Comparison of ENCODE assay signal across 8 cellular contexts in the genomic region with DNA sequence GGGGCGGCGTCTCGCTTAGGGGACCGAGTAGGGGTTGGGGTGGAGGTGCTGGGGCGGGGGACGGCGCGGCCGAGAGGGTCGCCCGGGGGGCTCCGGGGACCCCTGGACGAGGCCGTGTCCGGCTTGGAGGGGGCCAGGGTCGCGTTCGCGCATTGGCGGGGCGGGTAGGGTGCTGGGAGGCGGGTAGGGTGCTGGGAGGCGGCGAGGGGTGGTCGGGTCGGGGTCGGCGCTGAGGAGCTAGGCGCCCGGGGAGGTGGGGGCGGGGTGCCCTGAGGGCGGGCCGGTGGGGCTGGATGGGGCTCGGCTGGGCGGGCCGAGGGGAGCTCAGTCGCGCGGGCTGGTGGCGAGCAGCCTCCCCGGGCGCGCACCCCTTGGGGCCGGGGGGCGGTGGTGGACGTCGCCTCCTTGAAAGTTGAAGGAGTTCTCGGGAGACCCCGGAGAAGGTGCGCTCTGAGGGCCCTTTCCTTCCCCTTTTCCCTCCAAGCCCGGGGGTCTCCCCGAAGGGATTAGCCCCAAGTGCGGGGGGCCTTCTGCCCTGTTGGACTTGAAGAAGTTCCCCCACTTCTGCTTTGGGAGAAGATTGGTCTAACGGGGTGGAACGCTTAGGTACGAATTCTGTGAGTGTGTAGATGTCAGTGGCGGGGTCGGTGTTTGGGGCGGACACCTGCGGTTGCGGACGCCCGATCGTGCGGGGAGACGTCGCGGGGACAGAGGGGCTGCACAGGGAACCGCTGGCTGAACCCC. TPM values are rescaled to one million over a fixed set of nuclear protein-coding genes. Genes with fewer than 3 reads are reported as not detected.
DNase-seq lines count a peak whose midpoint lies in the region; ATAC-seq and TF ChIP-seq lines count a peak whose summit lies in the region.

No MANE protein-coding gene starts in this region.

- no peaks in the 10 kb centered on the region for H3K9me2 ChIP-seq in Loucy (replicated peaks; ENCODE audit: low read depth, low read length)

- H3K79me2 ChIP-seq in Loucy (ENCODE audit: insufficient read depth, low read length): peaks cover 47% of the 10 kb centered on the region
- peaks cover 46% of the 10 kb centered on the region for H3K79me2 ChIP-seq in osteoblast (ENCODE audit: insufficient read depth, low read length)

- no peaks in the 10 kb centered on the region for H3K27me3 ChIP-seq in Loucy (ENCODE audit: insufficient read depth, low read length, poor library complexity, severe bottlenecking)
- no peaks in the 10 kb centered on the region for H3K27me3 ChIP-seq in osteoblast (ENCODE audit: insufficient read depth, low read length)

- no peaks in the 10 kb centered on the region for H3K36me3 ChIP-seq in Loucy (ENCODE audit: insufficient read depth, low read length)
- no peaks in the 10 kb centered on the region for H3K36me3 ChIP-seq in osteoblast (ENCODE audit: insufficient read depth, low read length)

- H2AFZ ChIP-seq in Loucy (ENCODE audit: low read length) (peak overlapping the region; percentile 99), osteoblast (ENCODE audit: low read length) (no peak overlapping the region)

- ATAC-seq in HG03565 (IDR thresholded peaks at IDR 0.05; ENCODE audit: unreplicated experiment): no peak
- no peak for ATAC-seq in GM21576 (IDR thresholded peaks at IDR 0.05; ENCODE audit: unreplicated experiment)

- H3K27ac ChIP-seq in osteoblast (ENCODE audit: low read depth, low read length): peak overlapping the region; percentile 72

- TF ChIP-seq CTCF in Loucy (conservative IDR thresholded peaks at IDR 0.05; ENCODE audit: low read length): no peak
- no peak for TF ChIP-seq CTCF in osteoblast (IDR thresholded peaks at IDR 0.05; ENCODE audit: extremely low read depth, low read depth, low read length)

- H3K4me3 ChIP-seq in GM08714 (ENCODE audit: low read length): peak overlapping the region; percentile 86
- H3K4me3 ChIP-seq in Loucy (ENCODE audit: low read length, poor library complexity, severe bottlenecking): peak overlapping the region; percentile 100
- H3K4me3 ChIP-seq in osteoblast (ENCODE audit: insufficient read depth, low read length): peak overlapping the region; percentile 82

- H3F3A ChIP-seq in Loucy (ENCODE audit: low read depth): no peaks in the 10 kb centered on the region; the same call in 1 of the 2 replicates

- peak; percentile 0 for DNase-seq in activated T-helper 1 cell treated with Interleukin-2 at 50 U/mL for 16 hours (ENCODE audit: low read depth)
- peak; percentile 25 for DNase-seq in glomerular visceral epithelial cell (ENCODE audit: extremely low spot score)
- peak; percentile 87 for DNase-seq in osteoblast (ENCODE audit: insufficient read length, low spot score, missing footprints)
- DNase-seq in NCI-H446 treated with DMSO at 0.1 percent for 48 hours (lab: John Stamatoyannopoulos, UW): no peak

- H3K9ac ChIP-seq in Loucy (ENCODE audit: low read depth, low read length, poor library complexity, severe bottlenecking): peak overlapping the region; percentile 94

- H3K4me2 ChIP-seq in Loucy (ENCODE audit: low read depth, low read length, poor library complexity, severe bottlenecking): peak overlapping the region; percentile 76
- peak overlapping the region; percentile 87 for H3K4me2 ChIP-seq in osteoblast (ENCODE audit: insufficient read depth, low read length)

- peaks cover 50% of the 10 kb centered on the region for H3K4me1 ChIP-seq in Loucy (ENCODE audit: insufficient read depth, low read length, poor library complexity, severe bottlenecking)
- H3K4me1 ChIP-seq in osteoblast (ENCODE audit: insufficient read depth, low read length): peaks cover 29% of the 10 kb centered on the region

- no peaks in the 10 kb centered on the region for H3K9me3 ChIP-seq in Loucy (ENCODE audit: insufficient read depth, low read depth, low read length)
- H3K9me3 ChIP-seq in osteoblast (ENCODE audit: low read depth, low read length): no peaks in the 10 kb centered on the region

- H4K20me1 ChIP-seq in Loucy (ENCODE audit: insufficient read depth, low read length, poor library complexity, severe bottlenecking) (peaks cover 40% of the 10 kb centered on the region), osteoblast (ENCODE audit: insufficient read depth, low read length) (peaks cover 12% of the 10 kb centered on the region)

RNA-seq across cellular contexts. Expression of gene MEF2A, which starts 0.5 kb away (rescaled TPM):
- total RNA-seq in osteoblast: 48.3 and 55.4 TPM in 2 replicates
